In genomic region chr22:44807915-44808690, GRCh38 we compare ENCODE assay signal across 13 cellular contexts. TPM values are rescaled to one million over a fixed set of nuclear protein-coding genes. Genes with fewer than 3 reads are reported as not detected.
A peak's percentile ranks its signal among the peaks of the same experiment; 100 is the strongest.
DNase-seq lines count a peak whose midpoint lies in the region; TF ChIP-seq lines count a peak whose summit lies in the region.
"Had no signal": no experiment of that assay in that cellular context is flagged by ENCODE, and none has a peak within 500 bp of the region (broad histone marks: within the 10 kb centered on the region; RNA-seq: fewer than 3 reads in every experiment).

No MANE protein-coding gene starts in this region.

- no peaks in the 10 kb centered on the region for H4K20me1 ChIP-seq in smooth muscle cell (ENCODE audit: low read depth)

- no peak overlapping the region for H3K4me2 ChIP-seq in smooth muscle cell
- H3K4me2 ChIP-seq: A549 had no signal

- H3K9ac ChIP-seq in smooth muscle cell (ENCODE audit: low read depth), result no peak overlapping the region

- H3F3A ChIP-seq in smooth muscle cell (ENCODE audit: low read depth), result no peaks in the 10 kb centered on the region

- H3K36me3 ChIP-seq in smooth muscle cell (ENCODE audit: low read depth) (no peaks in the 10 kb centered on the region), thyroid gland (no peaks in the 10 kb centered on the region)

- TF ChIP-seq CTCF in NB4 (IDR thresholded peaks at IDR 0.05; ENCODE audit: low read depth, low read length) (peak; percentile 53), smooth muscle cell (IDR thresholded peaks at IDR 0.05; ENCODE audit: borderline replicate concordance, insufficient read depth, poor library complexity, severe bottlenecking) (peak; percentile 19), thyroid gland (IDR thresholded peaks at IDR 0.05) (no peak)

- H3K9me3 ChIP-seq in smooth muscle cell (replicated peaks; ENCODE audit: low read depth), result no peaks in the 10 kb centered on the region
- no peaks in the 10 kb centered on the region for H3K9me3 ChIP-seq in thyroid gland
- H3K9me3 ChIP-seq: A549 had no signal

- no peaks in the 10 kb centered on the region for H3K79me2 ChIP-seq in smooth muscle cell (ENCODE audit: low read depth)

- H2AFZ ChIP-seq in smooth muscle cell (ENCODE audit: low read depth), result no peak overlapping the region

- TF ChIP-seq POLR2A in NB4 (IDR thresholded peaks at IDR 0.05; ENCODE audit: extremely low read depth, insufficient read length), result no peak
- TF ChIP-seq POLR2A in thyroid gland (IDR thresholded peaks at IDR 0.05), result no peak

- peak; percentile 26 for DNase-seq in activated CD4-positive, alpha-beta T cell treated with anti-CD3 and anti-CD28 coated beads for 48 hours
- no peak for DNase-seq in activated CD4-positive, alpha-beta T cell treated with anti-CD3 and anti-CD28 coated beads for 1 hour
- DNase-seq in NB4 (ENCODE audit: low read depth) (peak; percentile 56), ecto neural progenitor cell (ENCODE audit: low spot score) (peak; percentile 65), smooth muscle cell (lab: John Stamatoyannopoulos, UW; ENCODE audit: unreplicated experiment) (no peak), NCI-H1092 treated with DMSO at 0.1 percent for 48 hours (lab: John Stamatoyannopoulos, UW) (no peak), thyroid gland (no peak), amygdala (lab: John Stamatoyannopoulos, UW) (no peak)
- DNase-seq: activated CD4-positive, alpha-beta T cell treated with anti-CD3 and anti-CD28 coated beads, Interleukin-2, amount 50 U/mL, for 4 hours; naive B cell; NCI-H2029 treated with DMSO at 0.1 percent for 48 hours; SIG-M5 had no signal

- H3K27me3 ChIP-seq in smooth muscle cell (ENCODE audit: low read depth) (no peaks in the 10 kb centered on the region), thyroid gland (no peaks in the 10 kb centered on the region)

- no peak overlapping the region for H3K4me3 ChIP-seq in NB4 (ENCODE audit: low read depth, low read length)
- no peak overlapping the region for H3K4me3 ChIP-seq in smooth muscle cell
- H3K4me3 ChIP-seq in thyroid gland (replicated peaks in 1 of 3), result no peak overlapping the region
- H3K4me3 ChIP-seq: A549 had no signal

- intact Hi-C loops in thyroid gland (cut with DNase I), result no loop called here

- H3K4me1 ChIP-seq in smooth muscle cell (ENCODE audit: low read depth), result no peaks in the 10 kb centered on the region
- H3K4me1 ChIP-seq in thyroid gland, result no peaks in the 10 kb centered on the region
- H3K4me1 ChIP-seq: A549 had no signal

- H3K27ac ChIP-seq in smooth muscle cell (ENCODE audit: low read depth) (no peak overlapping the region), thyroid gland (no peak overlapping the region)
- H3K27ac ChIP-seq: A549 had no signal

- WGBS in smooth muscle cell (ENCODE audit: low lambda C conversion rate), result 86% methylated on average over 17 of the region's 21 CpGs
- WGBS in thyroid gland, 2 donors, result 80 to 82% methylated on average over 21 of the region's 21 CpGs

RNA-seq across cellular contexts. Expression of gene ARHGAP8, which starts 55.7 kb away (rescaled TPM):
- total RNA-seq in smooth muscle cell (8.0 and 11.4 TPM in 2 replicates), thyroid gland (10 to 100 TPM; 24.8 to 44.3 (median 28.0) TPM)
- 5.8 and 24.2 TPM in 2 replicates for polyA plus RNA-seq in smooth muscle cell

Comparison
In these comparisons a context has a peak if more than half of its experiments do, and no peak if none do; other contexts are left out.
1. DNase-seq: peak in activated CD4-positive, alpha-beta T cell treated with anti-CD3 and anti-CD28 coated beads for 48 hours (single experiment), NB4 (single experiment) and ecto neural progenitor cell (single experiment); none in activated CD4-positive, alpha-beta T cell treated with anti-CD3 and anti-CD28 coated beads for 1 hour (single experiment), smooth muscle cell (single experiment), NCI-H1092 treated with DMSO at 0.1 percent for 48 hours (single experiment), thyroid gland (0 of 2) and amygdala (0 of 56).
2. CTCF ChIP-seq: peak in NB4 (single experiment) and smooth muscle cell (single experiment); none in thyroid gland (0 of 6).